ENCODE assay signal across 2 cellular contexts in genomic region chr16:58152246-58152868, GRCh38.
TF ChIP-seq lines count a peak whose summit lies in the region.

No MANE protein-coding gene starts in this region.

TF ChIP-seq in SK-N-SH treated with all-trans-retinoic acid at 6 μM for 48 hours, 23 proteins besides CTCF, POLR2A, EP300 and RAD21 (continued from another document):
- TF ChIP-seq POU6F1 (CRISPR knock-in tag; IDR thresholded peaks at IDR 0.05; ENCODE audit: borderline replicate concordance, low read depth) (no peak), CREB5 (CRISPR knock-in tag; IDR thresholded peaks at IDR 0.05; ENCODE audit: low read depth) (no peak), GLIS3 (CRISPR knock-in tag; IDR thresholded peaks at IDR 0.05) (no peak), SNAI2 (CRISPR knock-in tag; IDR thresholded peaks at IDR 0.05) (no peak), ZNF8 (CRISPR knock-in tag; IDR thresholded peaks at IDR 0.05) (no peak), CSRNP3 (CRISPR knock-in tag; IDR thresholded peaks at IDR 0.05) (no peak), TCF4 (CRISPR knock-in tag; IDR thresholded peaks at IDR 0.05; ENCODE audit: borderline replicate concordance) (no peak), TOX (CRISPR knock-in tag; IDR thresholded peaks at IDR 0.05; ENCODE audit: borderline replicate concordance) (no peak), OSR1 (CRISPR knock-in tag; IDR thresholded peaks at IDR 0.05) (no peak)

TF ChIP-seq in SK-N-SH, 30 proteins besides CTCF, POLR2A, EP300 and RAD21 (continued from another document):
- no peak for TF ChIP-seq IRF3 (IDR thresholded peaks at IDR 0.05; ENCODE audit: low read depth, low read length)
- no peak for TF ChIP-seq FOXM1 (IDR thresholded peaks at IDR 0.05; ENCODE audit: low read depth)
- TF ChIP-seq GATA2 (CRISPR knock-in tag; IDR thresholded peaks at IDR 0.05): no peak
- no peak for TF ChIP-seq ELF1 (IDR thresholded peaks at IDR 0.05)
- no peak for TF ChIP-seq TCF12 (IDR thresholded peaks at IDR 0.05)
- TF ChIP-seq POLR2AphosphoS5 (IDR thresholded peaks at IDR 0.05; ENCODE audit: low read depth, low read length): no peak
